In genomic region chr17:46171939-46172338, GRCh38 we compare ENCODE assay signal across 1 cellular context.
TF ChIP-seq lines count a peak whose summit lies in the region.

No MANE protein-coding gene starts in this region.

TF ChIP-seq in WTC11, 78 proteins besides CTCF, POLR2A, EP300 and RAD21 (continued from another document):
- TF ChIP-seq FOXP4 (CRISPR knock-in tag; IDR thresholded peaks at IDR 0.05): no peak
- no peak for TF ChIP-seq JUN (CRISPR knock-in tag; IDR thresholded peaks at IDR 0.05)
- TF ChIP-seq ARID4B (CRISPR knock-in tag; IDR thresholded peaks at IDR 0.05; ENCODE audit: borderline replicate concordance): no peak
- TF ChIP-seq GRHL2 (CRISPR knock-in tag; IDR thresholded peaks at IDR 0.05; ENCODE audit: insufficient replicate concordance, severe bottlenecking): no peak
- TF ChIP-seq ZNF423 (CRISPR knock-in tag; IDR thresholded peaks at IDR 0.05): no peak
